1 cellular context compared by ENCODE assay signal in genomic region chr22:24455751-24456426, GRCh38.
TF ChIP-seq lines count a peak whose summit lies in the region.

No MANE protein-coding gene starts in this region.

TF ChIP-seq in K562, 482 proteins besides CTCF, POLR2A, EP300 and RAD21 (continued from another document):
- TF ChIP-seq ZNF280B (CRISPR knock-in tag; IDR thresholded peaks at IDR 0.05), result no peak
- peak; percentile 38 for TF ChIP-seq NFIC (IDR thresholded peaks at IDR 0.05)
- peak; percentile 96 for TF ChIP-seq ZNF79 (CRISPR knock-in tag; IDR thresholded peaks at IDR 0.05; ENCODE audit: low read depth)
